Comparison of ENCODE assay signal across 8 cellular contexts in genomic region chr19:27884376-27884775, GRCh38.
"Had no signal": no experiment of that assay in that cellular context is flagged by ENCODE, and none has a peak within 500 bp of the region (broad histone marks: within the 10 kb centered on the region; RNA-seq: fewer than 3 reads in every experiment).

No MANE protein-coding gene starts in this region.

- H3K4me3 ChIP-seq: GM12878 had no signal

- ATAC-seq: GM12878 had no signal

- FAIRE-seq: G401.6, GM12878, GM12891, GM12892, GM18507, GM19239 had no signal

- DNase-seq: GDM1, GF-D8 had no signal
